In the genomic region with DNA sequence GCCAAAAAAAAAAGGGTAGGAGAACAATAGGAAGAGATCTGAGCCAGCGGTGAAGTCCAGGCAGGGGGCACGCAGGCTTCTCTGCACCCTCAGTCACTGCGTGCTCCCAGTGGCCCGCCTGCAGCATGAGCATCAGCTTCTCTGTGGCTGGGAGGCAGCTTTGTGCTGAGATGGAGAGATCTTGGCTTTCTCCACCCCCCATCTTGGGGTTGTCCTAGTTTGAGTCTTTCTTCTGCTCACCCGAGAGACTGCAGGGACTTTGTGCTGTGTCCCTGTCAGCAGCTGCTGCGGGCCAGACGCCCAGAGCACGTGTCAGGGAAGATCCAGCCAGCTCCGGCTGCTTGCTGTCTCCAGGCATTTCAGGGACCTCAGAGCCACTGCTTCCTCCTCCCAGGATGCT, we compare ENCODE assay signal across 12 cellular contexts. TPM values are rescaled to one million over a fixed set of nuclear protein-coding genes. Genes with fewer than 3 reads are reported as not detected.
DNase-seq lines count a peak whose midpoint lies in the region; ATAC-seq, FAIRE-seq and TF ChIP-seq lines count a peak whose summit lies in the region.
"Had no signal": no experiment of that assay in that cellular context is flagged by ENCODE, and none has a peak within 500 bp of the region (broad histone marks: within the 10 kb centered on the region; RNA-seq: fewer than 3 reads in every experiment).

No MANE protein-coding gene starts in this region.

- no peaks in the 10 kb centered on the region for H3K27me3 ChIP-seq in pancreas

- peak in 3 of 4 donors; percentile 46 to 58 (median 56) for ATAC-seq in pancreas
- no peak for ATAC-seq in stimulated activated naive CD8-positive, alpha-beta T cell treated with anti-CD3 and anti-CD28 coated beads, Interleukin-15, Interleukin-2, amounts not matched to agents 100 U/mL and 50 U/mL, for 24 hours

- TF ChIP-seq POLR2A in GM12891 (IDR thresholded peaks at IDR 0.05; ENCODE audit: low read depth, low read length): no peak

- H3K36me3 ChIP-seq in pancreas: peaks cover 3 to 15% (median 9%) of the 10 kb centered on the region in 3 donors

- intact Hi-C loops in pancreas (cut with DNase I): no loop called here

- H3K4me1 ChIP-seq in pancreas: no peaks in the 10 kb centered on the region
- H3K4me1 ChIP-seq: HAP-1 had no signal

- FAIRE-seq in pancreas (lab: Jason Lieb, UNC) (no peak), GM12891 (lab: Jason Lieb, UNC) (no peak)

- WGBS in pancreas, 2 donors: 77 to 79% methylated on average over 9 of the region's 9 CpGs

- H3K9me3 ChIP-seq in pancreas: no peaks in the 10 kb centered on the region

- DNase-seq in Ammon's horn (ENCODE audit: low spot score): peak; percentile 93
- DNase-seq in anterior cingulate cortex (lab: John Stamatoyannopoulos, UW): peak in 56 of 58 donors; percentile 14 to 92 (median 80)
- peak; percentile 76 to 90 for DNase-seq in hippocampal formation (lab: John Stamatoyannopoulos, UW)
- no peak for DNase-seq in pancreas
- DNase-seq in NCI-H748 (lab: John Stamatoyannopoulos, UW; ENCODE audit: unreplicated experiment): no peak
- no peak for DNase-seq in activated CD4-positive, alpha-beta T cell treated with anti-CD3 and anti-CD28 coated beads, Interleukin-2, amount 50 U/mL, for 4 hours
- no peak for DNase-seq in stimulated activated naive CD8-positive, alpha-beta T cell treated with anti-CD3 and anti-CD28 coated beads, Interleukin-15, Interleukin-2, amounts not matched to agents 100 U/mL and 50 U/mL, for 24 hours
- DNase-seq in GM12891 (ENCODE audit: insufficient read length, low spot score): no peak
- DNase-seq: DMS79; effector CD4-positive, alpha-beta T cell; NCI-H510A treated with DMSO at 0.1 percent for 48 hours had no signal

- H3K27ac ChIP-seq in pancreas: no peak overlapping the region

- no peak overlapping the region for H3K4me3 ChIP-seq in pancreas
- H3K4me3 ChIP-seq: HAP-1 had no signal

- no peak for TF ChIP-seq CTCF in pancreas (IDR thresholded peaks at IDR 0.05)

TF ChIP-seq in GM12891, 5 proteins besides CTCF, POLR2A, EP300 and RAD21:
- TF ChIP-seq SPI1 (IDR thresholded peaks at IDR 0.05; ENCODE audit: low read depth, low read length) (no peak), POU2F2 (IDR thresholded peaks at IDR 0.05; ENCODE audit: low read depth, low read length) (no peak), POLR2AphosphoS5 (IDR thresholded peaks at IDR 0.05; ENCODE audit: low read depth, low read length) (no peak), TAF1 (IDR thresholded peaks at IDR 0.05; ENCODE audit: low read depth, low read length) (no peak)

RNA-seq across cellular contexts. Expression of gene TRAPPC12, which starts 20.3 kb away (rescaled TPM):
- total RNA-seq in pancreas: 10 to 100 TPM; 35.2 to 60.5 (median 39.4) TPM
- 10 to 100 TPM; 82.9 to 97.5 TPM for polyA plus RNA-seq in pancreas
- polyA plus RNA-seq in GM12891 (2012; ENCODE audit: low read depth, missing spikeins): 54.6 TPM

RNA-seq across cellular contexts. Expression of gene EIPR1, which starts 22.2 kb away (rescaled TPM):
- 10 to 100 TPM in 1 of 6 donors, 1 to 10 TPM in 5; 4.3 to 12.5 (median 6.4) TPM for total RNA-seq in pancreas
- 10 to 100 TPM in 1 of 2 donors, 1 to 10 TPM in 1; 5.9 to 12.4 TPM for polyA plus RNA-seq in pancreas
- polyA plus RNA-seq in GM12891 (2012; ENCODE audit: low read depth, missing spikeins): 33.3 TPM

Comparison
In these comparisons a context has a peak if more than half of its experiments do, and no peak if none do; other contexts are left out.
1. DNase-seq: peak in Ammon's horn (single experiment), anterior cingulate cortex (56 of 58) and hippocampal formation (2 of 2); none in pancreas (0 of 6), NCI-H748 (single experiment), activated CD4-positive, alpha-beta T cell treated with anti-CD3 and anti-CD28 coated beads, Interleukin-2, amount 50 U/mL, for 4 hours (0 of 2), stimulated activated naive CD8-positive, alpha-beta T cell treated with anti-CD3 and anti-CD28 coated beads, Interleukin-15, Interleukin-2, amounts not matched to agents 100 U/mL and 50 U/mL, for 24 hours (single experiment) and GM12891 (single experiment).